ENCODE assay signal across 26 cellular contexts in the genomic region with DNA sequence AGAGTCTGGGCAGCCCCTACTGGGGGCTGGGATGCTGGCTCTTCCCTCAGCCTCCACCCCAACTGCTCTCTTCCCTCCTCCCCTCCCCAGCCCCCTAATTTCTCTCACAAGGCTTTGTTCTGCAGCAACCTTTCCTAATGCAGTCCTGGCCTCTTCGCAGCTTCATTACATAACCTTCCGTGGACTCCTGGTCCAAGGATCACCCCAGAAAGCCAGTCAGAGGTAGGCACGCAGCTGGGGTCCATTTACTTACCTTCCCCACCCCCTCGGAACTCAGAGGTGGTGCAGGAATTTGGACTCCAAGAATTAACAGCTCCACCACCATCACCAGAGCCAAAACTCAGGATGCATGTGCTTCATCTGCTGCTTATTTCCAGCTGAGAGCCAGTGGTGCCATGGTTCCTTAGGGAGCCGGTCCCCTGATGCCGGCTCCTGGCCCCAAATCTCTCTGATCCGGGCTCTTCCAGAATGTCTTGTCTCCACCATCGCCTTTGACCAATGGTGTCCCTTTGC.
"Had no signal": no experiment of that assay in that cellular context is flagged by ENCODE, and none has a peak within 500 bp of the region (broad histone marks: within the 10 kb centered on the region; RNA-seq: fewer than 3 reads in every experiment).

No MANE protein-coding gene starts in this region.

- H3K27me3 ChIP-seq: breast epithelium had no signal

- H3K4me3 Mint-ChIP-seq: activated CD4-positive, alpha-beta memory T cell treated with anti-CD3 and anti-CD28 coated beads, Interleukin-2, amount 10 ng/mL, durations not matched to agents 7 days and 5 days; activated CD4-positive, alpha-beta T cell treated with anti-CD3 and anti-CD28 coated beads for 36 hours; activated naive CD4-positive, alpha-beta T cell treated with anti-CD3 and anti-CD28 coated beads, Interleukin-2, amount 10 ng/mL, durations not matched to agents 7 days and 5 days; activated naive CD8-positive, alpha-beta T cell treated with anti-CD3 and anti-CD28 coated beads for 36 hours; activated T-helper 17 cell treated with anti-CD3 and anti-CD28 coated beads, Interleukin-2, amount 50 U/mL, for 72 hours had no signal

- H3K4me1 ChIP-seq: breast epithelium had no signal

- H3K4me3 ChIP-seq: breast epithelium had no signal

- H3K9me3 ChIP-seq: breast epithelium, SK-N-SH had no signal

- H3K36me3 ChIP-seq: breast epithelium had no signal

- H3K9me3 Mint-ChIP-seq: activated CD4-positive, alpha-beta memory T cell treated with anti-CD3 and anti-CD28 coated beads, Interleukin-2, amount 10 ng/mL, durations not matched to agents 7 days and 5 days; activated naive CD4-positive, alpha-beta T cell treated with anti-CD3 and anti-CD28 coated beads, Interleukin-2, amount 10 ng/mL, durations not matched to agents 7 days and 5 days; activated naive CD8-positive, alpha-beta T cell treated with anti-CD3 and anti-CD28 coated beads for 36 hours; activated T-helper 17 cell treated with anti-CD3 and anti-CD28 coated beads, Interleukin-2, amount 50 U/mL, for 72 hours had no signal

- H3K4me2 ChIP-seq: SK-N-SH had no signal

- DNase-seq: activated CD4-positive, alpha-beta memory T cell treated with anti-CD3 and anti-CD28 coated beads, Interleukin-2, amount 10 ng/mL, durations not matched to agents 7 days and 5 days; activated CD4-positive, alpha-beta T cell treated with anti-CD3 and anti-CD28 coated beads for 36 hours; activated CD4-positive, alpha-beta T cell treated with anti-CD3 and anti-CD28 coated beads, Interleukin-2, amount 50 U/mL, for 1 hour; activated CD4-positive, CD25-positive, alpha-beta regulatory T cell; activated gamma-delta T cell treated with Interleukin-2 at 50 U/mL for 16 hours; activated naive CD4-positive, alpha-beta T cell treated with anti-CD3 and anti-CD28 coated beads, Interleukin-2, amount 10 ng/mL, durations not matched to agents 7 days and 5 days; activated naive CD8-positive, alpha-beta T cell treated with anti-CD3 and anti-CD28 coated beads for 36 hours; activated T-cell treated with anti-CD3 and anti-CD28 coated beads for 4 hours; activated T-cell treated with anti-CD3 and anti-CD28 coated beads, Interleukin-2, amount 50 U/mL, for 48 hours; aorta; Kasumi-1; KBM-7; NCI-H1105 treated with DMSO at 0.1 percent for 48 hours; NCI-H1436 treated with DMSO at 0.1 percent for 48 hours; NCI-H187; NCI-H2081; NCI-H510A treated with DMSO at 0.1 percent for 48 hours; NCI-H69; NK-92 treated with Interleukin-12 subunit alpha and Interleukin-12 subunit beta, amount 100 ng/mL, for 24 hours; OCI-M1; RPMI8226; SK-N-SH; T-helper 1 cell had no signal

- H3K27ac Mint-ChIP-seq: activated CD4-positive, alpha-beta memory T cell treated with anti-CD3 and anti-CD28 coated beads, Interleukin-2, amount 10 ng/mL, durations not matched to agents 7 days and 5 days; activated CD4-positive, alpha-beta T cell treated with anti-CD3 and anti-CD28 coated beads for 36 hours; activated naive CD4-positive, alpha-beta T cell treated with anti-CD3 and anti-CD28 coated beads, Interleukin-2, amount 10 ng/mL, durations not matched to agents 7 days and 5 days; activated naive CD8-positive, alpha-beta T cell treated with anti-CD3 and anti-CD28 coated beads for 36 hours; activated T-helper 17 cell treated with anti-CD3 and anti-CD28 coated beads, Interleukin-2, amount 50 U/mL, for 72 hours had no signal

- H3K4me1 Mint-ChIP-seq: activated CD4-positive, alpha-beta memory T cell treated with anti-CD3 and anti-CD28 coated beads, Interleukin-2, amount 10 ng/mL, durations not matched to agents 7 days and 5 days; activated CD4-positive, alpha-beta T cell treated with anti-CD3 and anti-CD28 coated beads for 36 hours; activated naive CD4-positive, alpha-beta T cell treated with anti-CD3 and anti-CD28 coated beads, Interleukin-2, amount 10 ng/mL, durations not matched to agents 7 days and 5 days; activated naive CD8-positive, alpha-beta T cell treated with anti-CD3 and anti-CD28 coated beads for 36 hours; activated T-helper 17 cell treated with anti-CD3 and anti-CD28 coated beads, Interleukin-2, amount 50 U/mL, for 72 hours had no signal

- H3K36me3 Mint-ChIP-seq: activated naive CD4-positive, alpha-beta T cell treated with anti-CD3 and anti-CD28 coated beads, Interleukin-2, amount 10 ng/mL, durations not matched to agents 7 days and 5 days; activated naive CD8-positive, alpha-beta T cell treated with anti-CD3 and anti-CD28 coated beads for 36 hours had no signal

- H3K27ac ChIP-seq: VCaP had no signal
